In the genomic region with DNA sequence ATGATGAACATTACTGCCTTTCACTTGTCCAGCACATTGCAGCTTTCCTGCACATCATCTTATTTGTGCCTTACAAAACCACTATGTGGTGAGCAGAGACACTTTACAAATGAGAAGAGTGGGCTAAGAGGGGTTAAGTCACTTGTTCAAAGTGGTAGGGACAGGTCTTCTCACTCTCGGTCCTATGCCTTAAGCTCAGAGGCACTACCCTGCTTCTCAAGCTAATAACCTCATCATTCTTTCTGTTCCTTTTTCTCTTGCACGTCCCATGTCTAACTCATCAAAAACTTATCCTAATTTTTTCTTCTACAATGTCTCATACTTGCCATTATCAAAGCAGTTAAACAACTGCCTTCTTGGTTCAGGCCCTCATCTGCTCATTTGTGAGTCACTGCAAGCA, we compare ENCODE assay signal across 16 cellular contexts. TPM values are rescaled to one million over a fixed set of nuclear protein-coding genes. Genes with fewer than 3 reads are reported as not detected.
DNase-seq lines count a peak whose midpoint lies in the region; ATAC-seq, FAIRE-seq and TF ChIP-seq lines count a peak whose summit lies in the region.
"Had no signal": no experiment of that assay in that cellular context is flagged by ENCODE, and none has a peak within 500 bp of the region (broad histone marks: within the 10 kb centered on the region; RNA-seq: fewer than 3 reads in every experiment).

No MANE protein-coding gene starts in this region.

- TF ChIP-seq CTCF in K562 (IDR thresholded peaks at IDR 0.05 in 2 of 3, conservative IDR thresholded peaks at IDR 0.05 in 1 of 3; ENCODE audit: insufficient read depth in 2 of 3, low read depth in 1 of 3, low read length in 3 of 3), result no peak

- CTCF ChIA-PET in K562 (lab: Yijun Ruan, JAX; ENCODE audit: low intra/inter-chr PET ratio), result no interaction called here

- H4K20me1 ChIP-seq in K562 (replicated peaks; ENCODE audit: control insufficient read depth, insufficient read depth, low read length), result no peaks in the 10 kb centered on the region

- TF ChIP-seq RAD21 in K562 (CRISPR knock-in tag; conservative IDR thresholded peaks at IDR 0.05 in 1 of 2, IDR thresholded peaks at IDR 0.05 in 1 of 2), result no peak

- POLR2A ChIA-PET in K562 (lab: Yijun Ruan, JAX), result interaction anchor here (1.0 to 2.8 kb wide), 3 partner anchors 12 to 14 kb away, joined by 3 to 9 read pairs (median 5); no protein-coding TSS in a partner anchor

- H3K36me3 ChIP-seq in K562 (ENCODE audit: control insufficient read depth, insufficient read depth, low read length), result no peaks in the 10 kb centered on the region
- H3K36me3 ChIP-seq: BE2C, HAP-1 had no signal

- no peaks in the 10 kb centered on the region for H3K27me3 Mint-ChIP-seq in stimulated activated memory B cell treated with anti-CD40 and anti-IgM and Interleukin-4, amounts not matched to agents 10 μg/mL and 1 μg/mL and 100 μg/mL, for 72 hours
- H3K27me3 Mint-ChIP-seq: CD4-positive, alpha-beta T cell had no signal

- no peaks in the 10 kb centered on the region; the same call in 1 of the 2 replicates for H3K9me3 ChIP-seq in K562 (replicated peaks; ENCODE audit: control insufficient read depth, insufficient read depth, low read depth, low read length)
- H3K9me3 ChIP-seq: BE2C, HAP-1 had no signal

- DNase-seq in K562 (ENCODE audit: extremely low read depth in 1 of 4, low spot score in 3 of 4) (no peak), cerebellar nuclear complex (lab: John Stamatoyannopoulos, UW) (no peak), NCI-H1436 (lab: John Stamatoyannopoulos, UW) (no peak), NCI-H524 treated with DMSO at 0.1 percent for 48 hours (lab: John Stamatoyannopoulos, UW) (no peak)
- DNase-seq: ACHN; BE2C; C1 segment of cervical spinal cord; CD4-positive, alpha-beta T cell; DMS153; DMS79; GDM1; GM23248 had no signal

- H3K27me3 ChIP-seq in K562 (ENCODE audit: control insufficient read depth in 2 of 2, insufficient read depth in 2 of 2, low read length in 2 of 2), result no peaks in the 10 kb centered on the region
- H3K27me3 ChIP-seq: BE2C had no signal

- no peaks in the 10 kb centered on the region for H3K9me1 ChIP-seq in K562 (ENCODE audit: control insufficient read depth, insufficient read depth, low read length)

- H2AFZ ChIP-seq in K562 (ENCODE audit: low read depth, low read length), result 0 out of 2 replicates have a peak overlapping the region, but pooled peaks have one; percentile 19
- H2AFZ ChIP-seq: GM23248 had no signal

- no peak overlapping the region for H3K4me2 ChIP-seq in K562 (ENCODE audit: insufficient read depth, low read length)

- in situ Hi-C loops in K562 (cut with MboI), result no loop called here

- H3K4me1 Mint-ChIP-seq in stimulated activated memory B cell treated with anti-CD40 and anti-IgM and Interleukin-4, amounts not matched to agents 10 μg/mL and 1 μg/mL and 100 μg/mL, for 72 hours, result no peaks in the 10 kb centered on the region

- WGBS in K562 (ENCODE audit: insufficient coverage, low coverage, missing lambda C conversion rate), result 67% methylated on average over 2 of the region's 2 CpGs

- no peak overlapping the region for H3K27ac ChIP-seq in K562 (ENCODE audit: extremely low read depth, low read depth, low read length)
- H3K27ac ChIP-seq: GM23248 had no signal

- H3K36me3 Mint-ChIP-seq in stimulated activated memory B cell treated with anti-CD40 and anti-IgM and Interleukin-4, amounts not matched to agents 10 μg/mL and 1 μg/mL and 100 μg/mL, for 72 hours, result no peaks in the 10 kb centered on the region

- no peak overlapping the region for H3K9ac ChIP-seq in K562 (ENCODE audit: insufficient read depth in 1 of 2, low read depth in 2 of 2, low read length in 2 of 2)
- H3K9ac ChIP-seq: GM23248 had no signal

- ATAC-seq in GM19351 (IDR thresholded peaks at IDR 0.05; ENCODE audit: unreplicated experiment), result peak; percentile 61
- no peak for ATAC-seq in K562
- ATAC-seq in stimulated activated memory B cell treated with anti-CD40 and anti-IgM and Interleukin-4, amounts not matched to agents 10 μg/mL and 1 μg/mL and 100 μg/mL, for 72 hours, result peak; percentile 59

- intact Hi-C loops in K562 (cut with micrococcal nuclease), result no loop called here

- FAIRE-seq in K562 (lab: Jason Lieb, UNC), result no peak
- FAIRE-seq: A204.1 had no signal

- BruUV-seq in K562 (replicated peaks; lab: Mats Ljungman, UMichigan), result no TSS peak

- H3K4me1 ChIP-seq in K562 (replicated peaks in 1 of 2; ENCODE audit: control insufficient read depth in 2 of 2, insufficient read depth in 2 of 2, low read length in 2 of 2), result peaks cover 0 to 7% of the 10 kb centered on the region in 2 experiments; a peak in 2 of 5 replicates
- H3K4me1 ChIP-seq: BE2C, HAP-1 had no signal

- H3K9me3 Mint-ChIP-seq in stimulated activated memory B cell treated with anti-CD40 and anti-IgM and Interleukin-4, amounts not matched to agents 10 μg/mL and 1 μg/mL and 100 μg/mL, for 72 hours, result no peaks in the 10 kb centered on the region

- no peak for TF ChIP-seq EP300 in K562 (IDR thresholded peaks at IDR 0.05; ENCODE audit: low read length)

- no peak for TF ChIP-seq POLR2A in K562 (conservative IDR thresholded peaks at IDR 0.05)

- H3K4me3 Mint-ChIP-seq in stimulated activated memory B cell treated with anti-CD40 and anti-IgM and Interleukin-4, amounts not matched to agents 10 μg/mL and 1 μg/mL and 100 μg/mL, for 72 hours, result no peak overlapping the region
- H3K4me3 Mint-ChIP-seq: CD4-positive, alpha-beta T cell had no signal

- H3K27ac Mint-ChIP-seq in stimulated activated memory B cell treated with anti-CD40 and anti-IgM and Interleukin-4, amounts not matched to agents 10 μg/mL and 1 μg/mL and 100 μg/mL, for 72 hours, result no peak overlapping the region
- H3K27ac Mint-ChIP-seq: CD4-positive, alpha-beta T cell had no signal

- no peak overlapping the region for H3K4me3 ChIP-seq in K562
- H3K4me3 ChIP-seq: GM23248, HAP-1 had no signal

- H3K79me2 ChIP-seq in K562 (ENCODE audit: control insufficient read depth, insufficient read depth, low read length), result no peaks in the 10 kb centered on the region

TF ChIP-seq in K562, 482 proteins besides CTCF, POLR2A, EP300 and RAD21:
- no peak for TF ChIP-seq ZNF780A (CRISPR knock-in tag; IDR thresholded peaks at IDR 0.05)
- no peak for TF ChIP-seq CHD2 (IDR thresholded peaks at IDR 0.05; ENCODE audit: low read depth, low read length)
- TF ChIP-seq, protein P1, sequence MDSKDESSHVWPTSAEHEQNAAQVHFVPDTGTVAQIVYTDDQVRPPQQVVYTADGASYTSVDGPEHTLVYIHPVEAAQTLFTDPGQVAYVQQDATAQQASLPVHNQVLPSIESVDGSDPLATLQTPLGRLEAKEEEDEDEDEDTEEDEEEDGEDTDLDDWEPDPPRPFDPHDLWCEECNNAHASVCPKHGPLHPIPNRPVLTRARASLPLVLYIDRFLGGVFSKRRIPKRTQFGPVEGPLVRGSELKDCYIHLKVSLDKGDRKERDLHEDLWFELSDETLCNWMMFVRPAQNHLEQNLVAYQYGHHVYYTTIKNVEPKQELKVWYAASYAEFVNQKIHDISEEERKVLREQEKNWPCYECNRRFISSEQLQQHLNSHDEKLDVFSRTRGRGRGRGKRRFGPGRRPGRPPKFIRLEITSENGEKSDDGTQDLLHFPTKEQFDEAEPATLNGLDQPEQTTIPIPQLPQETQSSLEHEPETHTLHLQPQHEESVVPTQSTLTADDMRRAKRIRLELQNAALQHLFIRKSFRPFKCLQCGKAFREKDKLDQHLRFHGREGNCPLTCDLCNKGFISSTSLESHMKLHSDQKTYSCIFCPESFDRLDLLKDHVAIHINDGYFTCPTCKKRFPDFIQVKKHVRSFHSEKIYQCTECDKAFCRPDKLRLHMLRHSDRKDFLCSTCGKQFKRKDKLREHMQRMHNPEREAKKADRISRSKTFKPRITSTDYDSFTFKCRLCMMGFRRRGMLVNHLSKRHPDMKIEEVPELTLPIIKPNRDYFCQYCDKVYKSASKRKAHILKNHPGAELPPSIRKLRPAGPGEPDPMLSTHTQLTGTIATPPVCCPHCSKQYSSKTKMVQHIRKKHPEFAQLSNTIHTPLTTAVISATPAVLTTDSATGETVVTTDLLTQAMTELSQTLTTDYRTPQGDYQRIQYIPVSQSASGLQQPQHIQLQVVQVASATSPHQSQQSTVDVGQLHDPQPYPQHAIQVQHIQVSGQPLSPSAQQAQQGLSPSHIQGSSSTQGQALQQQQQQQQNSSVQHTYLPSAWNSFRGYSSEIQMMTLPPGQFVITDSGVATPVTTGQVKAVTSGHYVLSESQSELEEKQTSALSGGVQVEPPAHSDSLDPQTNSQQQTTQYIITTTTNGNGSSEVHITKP (IDR thresholded peaks at IDR 0.05; ENCODE audit: partially characterized antibody), result no peak
- TF ChIP-seq, protein P2, sequence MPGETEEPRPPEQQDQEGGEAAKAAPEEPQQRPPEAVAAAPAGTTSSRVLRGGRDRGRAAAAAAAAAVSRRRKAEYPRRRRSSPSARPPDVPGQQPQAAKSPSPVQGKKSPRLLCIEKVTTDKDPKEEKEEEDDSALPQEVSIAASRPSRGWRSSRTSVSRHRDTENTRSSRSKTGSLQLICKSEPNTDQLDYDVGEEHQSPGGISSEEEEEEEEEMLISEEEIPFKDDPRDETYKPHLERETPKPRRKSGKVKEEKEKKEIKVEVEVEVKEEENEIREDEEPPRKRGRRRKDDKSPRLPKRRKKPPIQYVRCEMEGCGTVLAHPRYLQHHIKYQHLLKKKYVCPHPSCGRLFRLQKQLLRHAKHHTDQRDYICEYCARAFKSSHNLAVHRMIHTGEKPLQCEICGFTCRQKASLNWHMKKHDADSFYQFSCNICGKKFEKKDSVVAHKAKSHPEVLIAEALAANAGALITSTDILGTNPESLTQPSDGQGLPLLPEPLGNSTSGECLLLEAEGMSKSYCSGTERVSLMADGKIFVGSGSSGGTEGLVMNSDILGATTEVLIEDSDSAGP (CRISPR knock-in tag; IDR thresholded peaks at IDR 0.05), result no peak

RNA-seq across cellular contexts. Expression of gene NCOA1, which starts 21.9 kb away (rescaled TPM):
- total RNA-seq in K562 (2011; cell fraction: chromatin; rRNA removed; ENCODE audit: low replicate concordance), result 51.3 and 140 TPM in 2 replicates
- 21.5 and 31.2 TPM in 2 replicates for total RNA-seq in K562 (2011; cell fraction: nucleolus; rRNA removed)
- total RNA-seq in K562 (2011; cell fraction: nucleoplasm; rRNA removed), result 55.1 and 80.0 TPM in 2 replicates
- 8.3 and 12.2 TPM in 2 replicates for total RNA-seq in K562 (2014; rRNA removed)
- total RNA-seq in K562 (2014; rRNA removed; fragmentation: Illumina TruSeq; extraction: Trizol), result 19.4 and 20.3 TPM in 2 replicates
- total RNA-seq in K562 (2015; rRNA removed; fragmentation: Illumina TruSeq; extraction: Trizol), result 19.9 TPM in 2 replicates
- 16.2 and 17.0 TPM in 2 replicates for total RNA-seq in K562 (2021)
- polyA plus RNA-seq in K562 (2011; rRNA removed), result 22.2 and 25.7 TPM in 2 replicates
- 12.8 and 15.5 TPM in 2 replicates for polyA plus RNA-seq in K562 (2011; cell fraction: cytosol; rRNA removed)
- 23.6 and 27.1 TPM in 2 replicates for polyA plus RNA-seq in K562 (2011; cell fraction: nucleus; rRNA removed)
- polyA plus RNA-seq in K562 (2012), result 12.6 and 12.9 TPM in 2 replicates
- polyA plus RNA-seq in K562 (2014; fragmentation: Illumina TruSeq; extraction: Trizol), result 17.4 and 19.7 TPM in 2 replicates
- polyA plus RNA-seq in K562 (2014; fragmentation: Nextera tagmentation; extraction: Ambion mirVana), result 1 to 10 TPM; 4.9 to 6.2 TPM
- 9.4 and 10.8 TPM in 2 replicates for polyA plus RNA-seq in K562 (2014; rRNA removed)
- polyA minus RNA-seq in K562 (2011; rRNA and poly(A)+ RNA removed), result 67.5 and 67.7 TPM in 2 replicates
- polyA minus RNA-seq in K562 (2011; cell fraction: cytosol; rRNA and poly(A)+ RNA removed), result 14.5 and 23.9 TPM in 2 replicates
- 40.3 and 55.5 TPM in 2 replicates for polyA minus RNA-seq in K562 (2011; cell fraction: nucleus; rRNA and poly(A)+ RNA removed)
